In genomic region chrX:40646489-40647306, GRCh38 we compare ENCODE assay signal across 8 cellular contexts. TPM values are rescaled to one million over a fixed set of nuclear protein-coding genes. Genes with fewer than 3 reads are reported as not detected.
A peak's percentile ranks its signal among the peaks of the same experiment; 100 is the strongest.
DNase-seq lines count a peak whose midpoint lies in the region; ATAC-seq and TF ChIP-seq lines count a peak whose summit lies in the region.

No MANE protein-coding gene starts in this region.

- ATAC-seq in GM21723 (IDR thresholded peaks at IDR 0.05; ENCODE audit: unreplicated experiment): peak; percentile 26
- peak; percentile 41 to 47 for ATAC-seq in stimulated activated naive B cell treated with anti-CD40 and anti-IgM and Interleukin-4, amounts not matched to agents 10 μg/mL and 1 μg/mL and 100 μg/mL, for 72 hours (replicated peaks)

- peaks cover 53% of the 10 kb centered on the region for H3K79me2 ChIP-seq in DOHH2 (ENCODE audit: control insufficient read depth, low read length)
- peaks cover 51% of the 10 kb centered on the region for H3K79me2 ChIP-seq in Karpas-422 (ENCODE audit: low read length)

- intact Hi-C loops in dorsolateral prefrontal cortex (cut with DNase I): loop anchor here (5.0 to 10.0 kb wide), 3 partner anchors 64 to 438 kb away; partner anchors contain the start of genes ATP6AP2 (in 1 of the 2) and USP9X (in 1 of the 2)

- H3K4me3 ChIP-seq in DOHH2 (ENCODE audit: low read length): peak overlapping the region; percentile 87
- H3K4me3 ChIP-seq in Karpas-422 (ENCODE audit: low read length): peak overlapping the region; percentile 70
- peak overlapping the region; percentile 42 to 89 (median 77) for H3K4me3 ChIP-seq in dorsolateral prefrontal cortex
- H3K4me3 ChIP-seq in liver (ENCODE audit: low read depth in 1 of 3, low read length in 3 of 3): peak overlapping the region; percentile 61 to 86 (median 73)

- TF ChIP-seq RAD21 in liver (IDR thresholded peaks at IDR 0.05): no peak

- H3K4me1 ChIP-seq in DOHH2 (ENCODE audit: control insufficient read depth, low read length) (peaks cover 23% of the 10 kb centered on the region), Karpas-422 (ENCODE audit: low read length) (peaks cover 29% of the 10 kb centered on the region), liver (ENCODE audit: control insufficient read depth in 4 of 4, insufficient read depth in 4 of 4, low read length in 3 of 4) (peaks cover 3 to 43% (median 28%) of the 10 kb centered on the region in 4 donors)

- TF ChIP-seq CTCF in DOHH2 (IDR thresholded peaks at IDR 0.05; ENCODE audit: low read depth, low read length, poor library complexity, severe bottlenecking): peak; percentile 12
- no peak for TF ChIP-seq CTCF in dorsolateral prefrontal cortex (IDR thresholded peaks at IDR 0.05 in 54 of 56, conservative IDR thresholded peaks at IDR 0.05 in 2 of 56; ENCODE audit: low read depth in 1 of 56, partially characterized antibody in 56 of 56)
- TF ChIP-seq CTCF in liver (IDR thresholded peaks at IDR 0.05; ENCODE audit: low read depth, low read length, missing input control): no peak

- H3K4me3 Mint-ChIP-seq in stimulated activated naive B cell treated with anti-CD40 and anti-IgM and Interleukin-4, amounts not matched to agents 10 μg/mL and 1 μg/mL and 100 μg/mL, for 72 hours: peak overlapping the region; percentile 89 to 96

- H3K27ac Mint-ChIP-seq in stimulated activated naive B cell treated with anti-CD40 and anti-IgM and Interleukin-4, amounts not matched to agents 10 μg/mL and 1 μg/mL and 100 μg/mL, for 72 hours: peak overlapping the region; percentile 96

- H3K9ac ChIP-seq in Karpas-422 (ENCODE audit: low read length) (peak overlapping the region; percentile 73), liver (ENCODE audit: low read depth in 1 of 2, low read length in 2 of 2) (peak overlapping the region; percentile 57 to 63)

- DNase-seq in Karpas-422 (peak; percentile 63), dorsolateral prefrontal cortex (peak in 4 of 10 donors; percentile 17 to 51 (median 23)), NCI-H1092 treated with DMSO at 0.1 percent for 48 hours (lab: John Stamatoyannopoulos, UW) (no peak)
- DNase-seq in activated CD4-positive, alpha-beta T cell treated with anti-CD3 and anti-CD28 coated beads for 4 hours: peak; percentile 18 to 29
- DNase-seq in stimulated activated naive B cell treated with anti-CD40 and anti-IgM and Interleukin-4, amounts not matched to agents 10 μg/mL and 1 μg/mL and 100 μg/mL, for 72 hours: peak; percentile 41

- no peaks in the 10 kb centered on the region for H3K9me3 Mint-ChIP-seq in stimulated activated naive B cell treated with anti-CD40 and anti-IgM and Interleukin-4, amounts not matched to agents 10 μg/mL and 1 μg/mL and 100 μg/mL, for 72 hours

- H3K4me1 Mint-ChIP-seq in stimulated activated naive B cell treated with anti-CD40 and anti-IgM and Interleukin-4, amounts not matched to agents 10 μg/mL and 1 μg/mL and 100 μg/mL, for 72 hours: peaks cover 34 to 35% of the 10 kb centered on the region in 2 donors

- H3K9me3 ChIP-seq in DOHH2 (ENCODE audit: control insufficient read depth, insufficient read depth, low read length) (no peaks in the 10 kb centered on the region), Karpas-422 (ENCODE audit: low read length) (no peaks in the 10 kb centered on the region), liver (ENCODE audit: control insufficient read depth in 4 of 4, low read length in 3 of 4) (no peaks in the 10 kb centered on the region)

- H3F3A ChIP-seq in DOHH2 (ENCODE audit: control insufficient read depth, insufficient read depth): no peaks in the 10 kb centered on the region

- WGBS in liver: 2% methylated on average over 33 of the region's 33 CpGs

- no peaks in the 10 kb centered on the region for H3K27me3 ChIP-seq in DOHH2 (ENCODE audit: control insufficient read depth, low read length)
- no peaks in the 10 kb centered on the region for H3K27me3 ChIP-seq in Karpas-422 (ENCODE audit: low read length)
- H3K27me3 ChIP-seq in dorsolateral prefrontal cortex: peaks cover 0 to 45% (median 0%) of the 10 kb centered on the region in 45 donors
- H3K27me3 ChIP-seq in liver (ENCODE audit: control insufficient read depth in 4 of 4, insufficient read depth in 4 of 4, low read length in 3 of 4): no peaks in the 10 kb centered on the region

- peaks cover 14% of the 10 kb centered on the region; the same call in 1 of the 2 replicates for H3K36me3 ChIP-seq in DOHH2 (ENCODE audit: control insufficient read depth, low read length)
- no peaks in the 10 kb centered on the region; the same call in 1 of the 2 replicates for H3K36me3 ChIP-seq in Karpas-422 (ENCODE audit: insufficient read depth, low read length)
- peaks cover 0 to 2% (median 0%) of the 10 kb centered on the region in 4 donors for H3K36me3 ChIP-seq in liver (ENCODE audit: control insufficient read depth in 4 of 4, insufficient read depth in 3 of 4, low read depth in 1 of 4, low read length in 3 of 4)

- no peak overlapping the region for H2AFZ ChIP-seq in Karpas-422 (ENCODE audit: low read length)

- H3K9me2 ChIP-seq in DOHH2 (replicated peaks; ENCODE audit: control insufficient read depth, low read length): no peaks in the 10 kb centered on the region
- H3K9me2 ChIP-seq in Karpas-422 (replicated peaks; ENCODE audit: insufficient read depth, low read length): no peaks in the 10 kb centered on the region

- peaks cover 29 to 42% of the 10 kb centered on the region in 2 donors for H3K36me3 Mint-ChIP-seq in stimulated activated naive B cell treated with anti-CD40 and anti-IgM and Interleukin-4, amounts not matched to agents 10 μg/mL and 1 μg/mL and 100 μg/mL, for 72 hours

- no peaks in the 10 kb centered on the region for H3K27me3 Mint-ChIP-seq in stimulated activated naive B cell treated with anti-CD40 and anti-IgM and Interleukin-4, amounts not matched to agents 10 μg/mL and 1 μg/mL and 100 μg/mL, for 72 hours

- H3K4me2 ChIP-seq in DOHH2 (ENCODE audit: low read length) (peak overlapping the region; percentile 64), Karpas-422 (ENCODE audit: low read depth, low read length, poor library complexity, severe bottlenecking) (peak overlapping the region; percentile 60)

- H4K20me1 ChIP-seq in DOHH2 (ENCODE audit: control insufficient read depth, insufficient read depth, low read depth, low read length): no peaks in the 10 kb centered on the region
- H4K20me1 ChIP-seq in Karpas-422 (ENCODE audit: insufficient read depth, low read depth, low read length): no peaks in the 10 kb centered on the region

- H3K27ac ChIP-seq in DOHH2 (ENCODE audit: low read depth, low read length) (peak overlapping the region; percentile 47), Karpas-422 (ENCODE audit: low read length) (peak overlapping the region; percentile 51), dorsolateral prefrontal cortex (peak overlapping the region in 53 of 59 donors; percentile 16 to 89 (median 74)), liver (ENCODE audit: low read depth in 1 of 2, low read length in 2 of 2) (peak overlapping the region; percentile 74 to 79)

TF ChIP-seq in liver, 16 proteins besides CTCF, POLR2A, EP300 and RAD21:
- no peak for TF ChIP-seq HNF4G (IDR thresholded peaks at IDR 0.05)
- TF ChIP-seq ATF3 (IDR thresholded peaks at IDR 0.05): no peak
- TF ChIP-seq NR2F2 (IDR thresholded peaks at IDR 0.05): no peak
- TF ChIP-seq SP1 (IDR thresholded peaks at IDR 0.05): no peak
- TF ChIP-seq REST (IDR thresholded peaks at IDR 0.05): no peak
- TF ChIP-seq TAF1 (conservative IDR thresholded peaks at IDR 0.05): no peak
- TF ChIP-seq GABPA (IDR thresholded peaks at IDR 0.05 in 1 of 2, conservative IDR thresholded peaks at IDR 0.05 in 1 of 2): no peak
- TF ChIP-seq FOXA2 (IDR thresholded peaks at IDR 0.05): no peak
- TF ChIP-seq HNF4A (conservative IDR thresholded peaks at IDR 0.05): no peak

RNA-seq across cellular contexts. Expression of gene CXorf38, which starts 0.7 kb away (rescaled TPM):
- total RNA-seq in Karpas-422 (2014; rRNA removed; shearing (Covaris generic); ENCODE audit: low replicate concordance): 21.6 and 22.2 TPM in 2 replicates
- total RNA-seq in dorsolateral prefrontal cortex (10 to 100 TPM in 18 of 120 experiments, 1 to 10 TPM in 102; 5.0 to 12.5 (median 8.3) TPM), liver (1 to 10 TPM; 5.8 to 8.3 TPM)
- polyA plus RNA-seq in liver: 1 to 10 TPM; 3.7 to 5.6 TPM

RNA-seq across cellular contexts. Expression of gene MPC1L, which starts 23.5 kb away (rescaled TPM):
- not detected in 2 replicates for total RNA-seq in Karpas-422 (2014; rRNA removed; shearing (Covaris generic); ENCODE audit: low replicate concordance)
- total RNA-seq in dorsolateral prefrontal cortex: not detected
- total RNA-seq in liver: not detected
- not detected for polyA plus RNA-seq in liver
